In the genomic region with DNA sequence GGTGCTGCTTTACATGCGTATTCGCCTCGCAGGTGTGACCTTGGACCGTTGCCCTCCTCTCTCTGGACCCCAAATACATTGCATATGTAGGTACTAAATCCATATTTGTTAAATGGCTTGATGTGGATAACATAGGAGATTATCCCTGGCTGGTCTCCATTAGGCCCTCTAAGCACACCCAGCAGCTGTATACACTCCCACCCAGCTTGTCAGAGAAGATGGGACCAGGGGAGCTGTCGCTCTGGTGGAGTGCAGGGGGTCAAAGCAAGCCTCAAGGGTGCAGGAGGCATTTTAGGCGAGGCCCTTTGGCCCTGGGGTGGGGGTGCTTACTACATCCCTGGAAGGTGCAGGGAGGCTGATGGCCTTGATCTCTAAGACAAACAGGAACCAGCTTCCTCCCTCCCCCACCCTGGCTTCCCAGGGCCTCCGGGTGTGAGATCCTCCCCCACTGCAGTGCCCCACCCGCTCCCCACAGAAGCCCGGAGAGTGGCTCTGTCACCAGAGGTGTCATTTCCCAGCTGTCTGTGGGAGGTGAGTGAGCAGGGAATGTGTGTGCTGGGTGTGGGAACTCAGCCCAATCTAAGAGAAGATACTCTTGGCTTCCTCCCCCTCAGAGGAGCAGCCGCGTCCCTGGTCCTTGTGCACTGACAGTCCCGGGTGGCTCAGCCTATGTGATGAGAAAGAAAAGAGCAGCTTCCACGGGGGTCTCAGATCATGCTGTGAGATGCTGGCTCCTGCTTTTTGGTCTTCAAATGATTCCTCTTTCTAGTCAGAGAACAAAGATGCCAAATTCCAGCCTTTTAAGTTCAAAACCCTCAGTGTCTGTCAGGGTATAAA, we compare ENCODE assay signal across 1 cellular context.
TF ChIP-seq lines count a peak whose summit lies in the region.

No MANE protein-coding gene starts in this region.

TF ChIP-seq in K562, 482 proteins besides CTCF, POLR2A, EP300 and RAD21 (continued from another document and continues in another):
- TF ChIP-seq, protein P1, sequence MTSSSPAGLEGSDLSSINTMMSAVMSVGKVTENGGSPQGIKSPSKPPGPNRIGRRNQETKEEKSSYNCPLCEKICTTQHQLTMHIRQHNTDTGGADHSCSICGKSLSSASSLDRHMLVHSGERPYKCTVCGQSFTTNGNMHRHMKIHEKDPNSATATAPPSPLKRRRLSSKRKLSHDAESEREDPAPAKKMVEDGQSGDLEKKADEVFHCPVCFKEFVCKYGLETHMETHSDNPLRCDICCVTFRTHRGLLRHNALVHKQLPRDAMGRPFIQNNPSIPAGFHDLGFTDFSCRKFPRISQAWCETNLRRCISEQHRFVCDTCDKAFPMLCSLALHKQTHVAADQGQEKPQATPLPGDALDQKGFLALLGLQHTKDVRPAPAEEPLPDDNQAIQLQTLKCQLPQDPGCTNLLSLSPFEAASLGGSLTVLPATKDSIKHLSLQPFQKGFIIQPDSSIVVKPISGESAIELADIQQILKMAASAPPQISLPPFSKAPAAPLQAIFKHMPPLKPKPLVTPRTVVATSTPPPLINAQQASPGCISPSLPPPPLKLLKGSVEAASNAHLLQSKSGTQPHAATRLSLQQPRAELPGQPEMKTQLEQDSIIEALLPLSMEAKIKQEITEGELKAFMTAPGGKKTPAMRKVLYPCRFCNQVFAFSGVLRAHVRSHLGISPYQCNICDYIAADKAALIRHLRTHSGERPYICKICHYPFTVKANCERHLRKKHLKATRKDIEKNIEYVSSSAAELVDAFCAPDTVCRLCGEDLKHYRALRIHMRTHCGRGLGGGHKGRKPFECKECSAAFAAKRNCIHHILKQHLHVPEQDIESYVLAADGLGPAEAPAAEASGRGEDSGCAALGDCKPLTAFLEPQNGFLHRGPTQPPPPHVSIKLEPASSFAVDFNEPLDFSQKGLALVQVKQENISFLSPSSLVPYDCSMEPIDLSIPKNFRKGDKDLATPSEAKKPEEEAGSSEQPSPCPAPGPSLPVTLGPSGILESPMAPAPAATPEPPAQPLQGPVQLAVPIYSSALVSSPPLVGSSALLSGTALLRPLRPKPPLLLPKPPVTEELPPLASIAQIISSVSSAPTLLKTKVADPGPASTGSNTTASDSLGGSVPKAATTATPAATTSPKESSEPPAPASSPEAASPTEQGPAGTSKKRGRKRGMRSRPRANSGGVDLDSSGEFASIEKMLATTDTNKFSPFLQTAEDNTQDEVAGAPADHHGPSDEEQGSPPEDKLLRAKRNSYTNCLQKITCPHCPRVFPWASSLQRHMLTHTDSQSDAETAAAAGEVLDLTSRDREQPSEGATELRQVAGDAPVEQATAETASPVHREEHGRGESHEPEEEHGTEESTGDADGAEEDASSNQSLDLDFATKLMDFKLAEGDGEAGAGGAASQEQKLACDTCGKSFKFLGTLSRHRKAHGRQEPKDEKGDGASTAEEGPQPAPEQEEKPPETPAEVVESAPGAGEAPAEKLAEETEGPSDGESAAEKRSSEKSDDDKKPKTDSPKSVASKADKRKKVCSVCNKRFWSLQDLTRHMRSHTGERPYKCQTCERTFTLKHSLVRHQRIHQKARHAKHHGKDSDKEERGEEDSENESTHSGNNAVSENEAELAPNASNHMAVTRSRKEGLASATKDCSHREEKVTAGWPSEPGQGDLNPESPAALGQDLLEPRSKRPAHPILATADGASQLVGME (CRISPR knock-in tag; IDR thresholded peaks at IDR 0.05): no peak
- TF ChIP-seq GATAD2A (IDR thresholded peaks at IDR 0.05): peak; percentile 95
- TF ChIP-seq JUNB (CRISPR knock-in tag; conservative IDR thresholded peaks at IDR 0.05): no peak
- TF ChIP-seq, protein P2, sequence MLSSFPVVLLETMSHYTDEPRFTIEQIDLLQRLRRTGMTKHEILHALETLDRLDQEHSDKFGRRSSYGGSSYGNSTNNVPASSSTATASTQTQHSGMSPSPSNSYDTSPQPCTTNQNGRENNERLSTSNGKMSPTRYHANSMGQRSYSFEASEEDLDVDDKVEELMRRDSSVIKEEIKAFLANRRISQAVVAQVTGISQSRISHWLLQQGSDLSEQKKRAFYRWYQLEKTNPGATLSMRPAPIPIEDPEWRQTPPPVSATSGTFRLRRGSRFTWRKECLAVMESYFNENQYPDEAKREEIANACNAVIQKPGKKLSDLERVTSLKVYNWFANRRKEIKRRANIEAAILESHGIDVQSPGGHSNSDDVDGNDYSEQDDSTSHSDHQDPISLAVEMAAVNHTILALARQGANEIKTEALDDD (IDR thresholded peaks at IDR 0.05): no peak
- no peak for TF ChIP-seq KLF13 (tag; IDR thresholded peaks at IDR 0.05; ENCODE audit: borderline replicate concordance, low read depth)
- TF ChIP-seq, protein P3, sequence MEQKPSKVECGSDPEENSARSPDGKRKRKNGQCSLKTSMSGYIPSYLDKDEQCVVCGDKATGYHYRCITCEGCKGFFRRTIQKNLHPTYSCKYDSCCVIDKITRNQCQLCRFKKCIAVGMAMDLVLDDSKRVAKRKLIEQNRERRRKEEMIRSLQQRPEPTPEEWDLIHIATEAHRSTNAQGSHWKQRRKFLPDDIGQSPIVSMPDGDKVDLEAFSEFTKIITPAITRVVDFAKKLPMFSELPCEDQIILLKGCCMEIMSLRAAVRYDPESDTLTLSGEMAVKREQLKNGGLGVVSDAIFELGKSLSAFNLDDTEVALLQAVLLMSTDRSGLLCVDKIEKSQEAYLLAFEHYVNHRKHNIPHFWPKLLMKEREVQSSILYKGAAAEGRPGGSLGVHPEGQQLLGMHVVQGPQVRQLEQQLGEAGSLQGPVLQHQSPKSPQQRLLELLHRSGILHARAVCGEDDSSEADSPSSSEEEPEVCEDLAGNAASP (IDR thresholded peaks at IDR 0.05): no peak
- TF ChIP-seq MBD2 (IDR thresholded peaks at IDR 0.05; ENCODE audit: borderline replicate concordance, low read depth): no peak
- no peak for TF ChIP-seq MCM2 (IDR thresholded peaks at IDR 0.05; ENCODE audit: low read depth)
- no peak for TF ChIP-seq ILK (tag; IDR thresholded peaks at IDR 0.05; ENCODE audit: borderline replicate concordance, low read depth)
- TF ChIP-seq SMAD4 (CRISPR knock-in tag; conservative IDR thresholded peaks at IDR 0.05): peak; percentile 91
- no peak for TF ChIP-seq RBM15 (IDR thresholded peaks at IDR 0.05; ENCODE audit: insufficient read depth, low read length)
- peak; percentile 65; the same call in 1 of the 2 replicates for TF ChIP-seq TCF7 (IDR thresholded peaks at IDR 0.05; ENCODE audit: borderline replicate concordance)
- TF ChIP-seq MEF2D (tag; conservative IDR thresholded peaks at IDR 0.05; ENCODE audit: low read depth): no peak
- no peak for TF ChIP-seq GATA2 (CRISPR knock-in tag; IDR thresholded peaks at IDR 0.05)
- peak; percentile 77; the same call in 1 of the 2 replicates for TF ChIP-seq GATAD2B (IDR thresholded peaks at IDR 0.05; ENCODE audit: borderline replicate concordance)
- TF ChIP-seq EHMT2 (IDR thresholded peaks at IDR 0.05): no peak
- TF ChIP-seq ZFP30 (CRISPR knock-in tag; IDR thresholded peaks at IDR 0.05; ENCODE audit: borderline replicate concordance): no peak
- no peak for TF ChIP-seq RAD51 (IDR thresholded peaks at IDR 0.05; ENCODE audit: borderline replicate concordance, low read depth)
- no peak for TF ChIP-seq ZNF143 (CRISPR knock-in tag; IDR thresholded peaks at IDR 0.05)
- TF ChIP-seq SP1 (CRISPR knock-in tag; IDR thresholded peaks at IDR 0.05): 0 out of 2 replicates have a peak, but pooled peaks have one; percentile 32
- TF ChIP-seq ZNF146 (CRISPR knock-in tag; IDR thresholded peaks at IDR 0.05; ENCODE audit: unreplicated experiment): no peak
- TF ChIP-seq ZNF780A (CRISPR knock-in tag; IDR thresholded peaks at IDR 0.05): no peak
- TF ChIP-seq, protein P4, sequence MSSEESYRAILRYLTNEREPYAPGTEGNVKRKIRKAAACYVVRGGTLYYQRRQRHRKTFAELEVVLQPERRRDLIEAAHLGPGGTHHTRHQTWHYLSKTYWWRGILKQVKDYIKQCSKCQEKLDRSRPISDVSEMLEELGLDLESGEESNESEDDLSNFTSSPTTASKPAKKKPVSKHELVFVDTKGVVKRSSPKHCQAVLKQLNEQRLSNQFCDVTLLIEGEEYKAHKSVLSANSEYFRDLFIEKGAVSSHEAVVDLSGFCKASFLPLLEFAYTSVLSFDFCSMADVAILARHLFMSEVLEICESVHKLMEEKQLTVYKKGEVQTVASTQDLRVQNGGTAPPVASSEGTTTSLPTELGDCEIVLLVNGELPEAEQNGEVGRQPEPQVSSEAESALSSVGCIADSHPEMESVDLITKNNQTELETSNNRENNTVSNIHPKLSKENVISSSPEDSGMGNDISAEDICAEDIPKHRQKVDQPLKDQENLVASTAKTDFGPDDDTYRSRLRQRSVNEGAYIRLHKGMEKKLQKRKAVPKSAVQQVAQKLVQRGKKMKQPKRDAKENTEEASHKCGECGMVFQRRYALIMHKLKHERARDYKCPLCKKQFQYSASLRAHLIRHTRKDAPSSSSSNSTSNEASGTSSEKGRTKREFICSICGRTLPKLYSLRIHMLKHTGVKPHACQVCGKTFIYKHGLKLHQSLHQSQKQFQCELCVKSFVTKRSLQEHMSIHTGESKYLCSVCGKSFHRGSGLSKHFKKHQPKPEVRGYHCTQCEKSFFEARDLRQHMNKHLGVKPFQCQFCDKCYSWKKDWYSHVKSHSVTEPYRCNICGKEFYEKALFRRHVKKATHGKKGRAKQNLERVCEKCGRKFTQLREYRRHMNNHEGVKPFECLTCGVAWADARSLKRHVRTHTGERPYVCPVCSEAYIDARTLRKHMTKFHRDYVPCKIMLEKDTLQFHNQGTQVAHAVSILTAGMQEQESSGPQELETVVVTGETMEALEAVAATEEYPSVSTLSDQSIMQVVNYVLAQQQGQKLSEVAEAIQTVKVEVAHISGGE (CRISPR knock-in tag; IDR thresholded peaks at IDR 0.05): peak in 1 of 3 experiments; percentile 47; a peak in 1 of 6 replicates
- no peak for TF ChIP-seq ZNF586 (CRISPR knock-in tag; conservative IDR thresholded peaks at IDR 0.05)
- TF ChIP-seq ZSCAN29 (IDR thresholded peaks at IDR 0.05): no peak
- 0 out of 2 replicates have a peak, but pooled peaks have one; percentile 8 for TF ChIP-seq TAL1 (IDR thresholded peaks at IDR 0.05)
- TF ChIP-seq SMARCC2 (IDR thresholded peaks at IDR 0.05; ENCODE audit: low read depth): no peak
- TF ChIP-seq ZNF436 (CRISPR knock-in tag; IDR thresholded peaks at IDR 0.05): no peak
- no peak for TF ChIP-seq KLF10 (CRISPR knock-in tag; IDR thresholded peaks at IDR 0.05)
- peak; percentile 58 for TF ChIP-seq RBBP5 (IDR thresholded peaks at IDR 0.05; ENCODE audit: borderline replicate concordance, insufficient read depth, low read length, poor library complexity, severe bottlenecking)
- TF ChIP-seq, protein P5, sequence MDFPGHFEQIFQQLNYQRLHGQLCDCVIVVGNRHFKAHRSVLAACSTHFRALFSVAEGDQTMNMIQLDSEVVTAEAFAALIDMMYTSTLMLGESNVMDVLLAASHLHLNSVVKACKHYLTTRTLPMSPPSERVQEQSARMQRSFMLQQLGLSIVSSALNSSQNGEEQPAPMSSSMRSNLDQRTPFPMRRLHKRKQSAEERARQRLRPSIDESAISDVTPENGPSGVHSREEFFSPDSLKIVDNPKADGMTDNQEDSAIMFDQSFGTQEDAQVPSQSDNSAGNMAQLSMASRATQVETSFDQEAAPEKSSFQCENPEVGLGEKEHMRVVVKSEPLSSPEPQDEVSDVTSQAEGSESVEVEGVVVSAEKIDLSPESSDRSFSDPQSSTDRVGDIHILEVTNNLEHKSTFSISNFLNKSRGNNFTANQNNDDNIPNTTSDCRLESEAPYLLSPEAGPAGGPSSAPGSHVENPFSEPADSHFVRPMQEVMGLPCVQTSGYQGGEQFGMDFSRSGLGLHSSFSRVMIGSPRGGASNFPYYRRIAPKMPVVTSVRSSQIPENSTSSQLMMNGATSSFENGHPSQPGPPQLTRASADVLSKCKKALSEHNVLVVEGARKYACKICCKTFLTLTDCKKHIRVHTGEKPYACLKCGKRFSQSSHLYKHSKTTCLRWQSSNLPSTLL (IDR thresholded peaks at IDR 0.05): no peak
- TF ChIP-seq, protein P6, sequence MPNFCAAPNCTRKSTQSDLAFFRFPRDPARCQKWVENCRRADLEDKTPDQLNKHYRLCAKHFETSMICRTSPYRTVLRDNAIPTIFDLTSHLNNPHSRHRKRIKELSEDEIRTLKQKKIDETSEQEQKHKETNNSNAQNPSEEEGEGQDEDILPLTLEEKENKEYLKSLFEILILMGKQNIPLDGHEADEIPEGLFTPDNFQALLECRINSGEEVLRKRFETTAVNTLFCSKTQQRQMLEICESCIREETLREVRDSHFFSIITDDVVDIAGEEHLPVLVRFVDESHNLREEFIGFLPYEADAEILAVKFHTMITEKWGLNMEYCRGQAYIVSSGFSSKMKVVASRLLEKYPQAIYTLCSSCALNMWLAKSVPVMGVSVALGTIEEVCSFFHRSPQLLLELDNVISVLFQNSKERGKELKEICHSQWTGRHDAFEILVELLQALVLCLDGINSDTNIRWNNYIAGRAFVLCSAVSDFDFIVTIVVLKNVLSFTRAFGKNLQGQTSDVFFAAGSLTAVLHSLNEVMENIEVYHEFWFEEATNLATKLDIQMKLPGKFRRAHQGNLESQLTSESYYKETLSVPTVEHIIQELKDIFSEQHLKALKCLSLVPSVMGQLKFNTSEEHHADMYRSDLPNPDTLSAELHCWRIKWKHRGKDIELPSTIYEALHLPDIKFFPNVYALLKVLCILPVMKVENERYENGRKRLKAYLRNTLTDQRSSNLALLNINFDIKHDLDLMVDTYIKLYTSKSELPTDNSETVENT (CRISPR knock-in tag; IDR thresholded peaks at IDR 0.05): no peak
- TF ChIP-seq, protein P7, sequence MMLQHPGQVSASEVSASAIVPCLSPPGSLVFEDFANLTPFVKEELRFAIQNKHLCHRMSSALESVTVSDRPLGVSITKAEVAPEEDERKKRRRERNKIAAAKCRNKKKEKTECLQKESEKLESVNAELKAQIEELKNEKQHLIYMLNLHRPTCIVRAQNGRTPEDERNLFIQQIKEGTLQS (IDR thresholded peaks at IDR 0.05): no peak
- TF ChIP-seq, protein P7 (CRISPR knock-in tag; conservative IDR thresholded peaks at IDR 0.05): no peak
- TF ChIP-seq, protein P8, sequence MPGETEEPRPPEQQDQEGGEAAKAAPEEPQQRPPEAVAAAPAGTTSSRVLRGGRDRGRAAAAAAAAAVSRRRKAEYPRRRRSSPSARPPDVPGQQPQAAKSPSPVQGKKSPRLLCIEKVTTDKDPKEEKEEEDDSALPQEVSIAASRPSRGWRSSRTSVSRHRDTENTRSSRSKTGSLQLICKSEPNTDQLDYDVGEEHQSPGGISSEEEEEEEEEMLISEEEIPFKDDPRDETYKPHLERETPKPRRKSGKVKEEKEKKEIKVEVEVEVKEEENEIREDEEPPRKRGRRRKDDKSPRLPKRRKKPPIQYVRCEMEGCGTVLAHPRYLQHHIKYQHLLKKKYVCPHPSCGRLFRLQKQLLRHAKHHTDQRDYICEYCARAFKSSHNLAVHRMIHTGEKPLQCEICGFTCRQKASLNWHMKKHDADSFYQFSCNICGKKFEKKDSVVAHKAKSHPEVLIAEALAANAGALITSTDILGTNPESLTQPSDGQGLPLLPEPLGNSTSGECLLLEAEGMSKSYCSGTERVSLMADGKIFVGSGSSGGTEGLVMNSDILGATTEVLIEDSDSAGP (CRISPR knock-in tag; IDR thresholded peaks at IDR 0.05): no peak
- no peak for TF ChIP-seq NFXL1 (CRISPR knock-in tag; IDR thresholded peaks at IDR 0.05)
- TF ChIP-seq MYNN (IDR thresholded peaks at IDR 0.05): peak; percentile 72
- TF ChIP-seq MYNN (CRISPR knock-in tag; IDR thresholded peaks at IDR 0.05): no peak
- TF ChIP-seq RBFOX2 (IDR thresholded peaks at IDR 0.05; ENCODE audit: low read depth, low read length): peak; percentile 54
- no peak for TF ChIP-seq ZNF217 (CRISPR knock-in tag; IDR thresholded peaks at IDR 0.05)
- peak; percentile 61 for TF ChIP-seq L3MBTL2 (IDR thresholded peaks at IDR 0.05)
- no peak for TF ChIP-seq LARP7 (IDR thresholded peaks at IDR 0.05)
- no peak for TF ChIP-seq ZNF23 (CRISPR knock-in tag; IDR thresholded peaks at IDR 0.05)
